Comparison of ENCODE assay signal across 8 cellular contexts in genomic region chr6:141562181-141562800, GRCh38.
DNase-seq lines count a peak whose midpoint lies in the region; ATAC-seq and TF ChIP-seq lines count a peak whose summit lies in the region.

No MANE protein-coding gene starts in this region.

- H3K9me3 Mint-ChIP-seq in activated CD8-positive, alpha-beta memory T cell treated with anti-CD3 and anti-CD28 coated beads, Interleukin-2, amount 10 ng/mL, durations not matched to agents 7 days and 5 days (ENCODE audit: low read depth): no peaks in the 10 kb centered on the region

- no peaks in the 10 kb centered on the region for H3K36me3 Mint-ChIP-seq in activated CD8-positive, alpha-beta memory T cell treated with anti-CD3 and anti-CD28 coated beads, Interleukin-2, amount 10 ng/mL, durations not matched to agents 7 days and 5 days

- DNase-seq in ELR (ENCODE audit: low read depth) (peak; percentile 49), left cardiac atrium (peak; percentile 56), psoas muscle (peak; percentile 19 to 55), COLO829 (ENCODE audit: low spot score) (no peak), WERI-Rb-1 (no peak)
- DNase-seq in activated CD8-positive, alpha-beta memory T cell treated with anti-CD3 and anti-CD28 coated beads, Interleukin-2, amount 10 ng/mL, durations not matched to agents 7 days and 5 days: peak; percentile 42

- H3K4me1 Mint-ChIP-seq in activated CD8-positive, alpha-beta memory T cell treated with anti-CD3 and anti-CD28 coated beads, Interleukin-2, amount 10 ng/mL, durations not matched to agents 7 days and 5 days: peaks cover 28% of the 10 kb centered on the region

- H3K9me2 ChIP-seq in Loucy (replicated peaks; ENCODE audit: low read depth, low read length): no peaks in the 10 kb centered on the region

- H3K27me3 ChIP-seq in Loucy (ENCODE audit: insufficient read depth, low read length, poor library complexity, severe bottlenecking) (no peaks in the 10 kb centered on the region), psoas muscle (ENCODE audit: insufficient read depth in 3 of 3, low read length in 2 of 3) (no peaks in the 10 kb centered on the region), WERI-Rb-1 (ENCODE audit: insufficient read depth, low read depth, severe bottlenecking) (no peaks in the 10 kb centered on the region)

- no peaks in the 10 kb centered on the region for H4K20me1 ChIP-seq in Loucy (ENCODE audit: insufficient read depth, low read length, poor library complexity, severe bottlenecking)

- H3K27ac ChIP-seq in psoas muscle (peak overlapping the region; percentile 55), WERI-Rb-1 (no peak overlapping the region)

- peak overlapping the region; percentile 38 for H3K9ac ChIP-seq in Loucy (ENCODE audit: low read depth, low read length, poor library complexity, severe bottlenecking)

- no peaks in the 10 kb centered on the region for H3K79me2 ChIP-seq in Loucy (ENCODE audit: insufficient read depth, low read length)

- peak overlapping the region; percentile 79 for H3K27ac Mint-ChIP-seq in activated CD8-positive, alpha-beta memory T cell treated with anti-CD3 and anti-CD28 coated beads, Interleukin-2, amount 10 ng/mL, durations not matched to agents 7 days and 5 days

- H3K4me1 ChIP-seq in Loucy (ENCODE audit: insufficient read depth, low read length, poor library complexity, severe bottlenecking) (peaks cover 11% of the 10 kb centered on the region), psoas muscle (peaks cover 6% of the 10 kb centered on the region)

- H2AFZ ChIP-seq in Loucy (ENCODE audit: low read length): peak overlapping the region; percentile 82

- H3K4me3 ChIP-seq in Loucy (ENCODE audit: low read length, poor library complexity, severe bottlenecking) (peak overlapping the region; percentile 63), psoas muscle (peak overlapping the region; percentile 59), WERI-Rb-1 (ENCODE audit: low read depth, low read length) (no peak overlapping the region)

- H3K36me3 ChIP-seq in Loucy (ENCODE audit: insufficient read depth, low read length) (no peaks in the 10 kb centered on the region), psoas muscle (ENCODE audit: insufficient read depth in 1 of 2, low read depth in 1 of 2) (no peaks in the 10 kb centered on the region), WERI-Rb-1 (no peaks in the 10 kb centered on the region)

- H3F3A ChIP-seq in Loucy (ENCODE audit: low read depth): no peaks in the 10 kb centered on the region

- peak overlapping the region; percentile 71 for H3K4me2 ChIP-seq in Loucy (ENCODE audit: low read depth, low read length, poor library complexity, severe bottlenecking)

- peaks cover 3% of the 10 kb centered on the region for H3K27me3 Mint-ChIP-seq in activated CD8-positive, alpha-beta memory T cell treated with anti-CD3 and anti-CD28 coated beads, Interleukin-2, amount 10 ng/mL, durations not matched to agents 7 days and 5 days

- ATAC-seq in GM21717 (IDR thresholded peaks at IDR 0.05; ENCODE audit: unreplicated experiment) (peak; percentile 43), left cardiac atrium (peak; percentile 80 to 89), psoas muscle (peak in 2 of 4 donors; percentile 58 to 73)
- ATAC-seq in activated CD8-positive, alpha-beta memory T cell treated with anti-CD3 and anti-CD28 coated beads, Interleukin-2, amount 10 ng/mL, durations not matched to agents 7 days and 5 days: peak; percentile 60

- H3K9me3 ChIP-seq in Loucy (ENCODE audit: insufficient read depth, low read depth, low read length) (no peaks in the 10 kb centered on the region), psoas muscle (no peaks in the 10 kb centered on the region), WERI-Rb-1 (ENCODE audit: severe bottlenecking) (no peaks in the 10 kb centered on the region)

- intact Hi-C loops in left cardiac atrium (cut with DNase I) (loop anchor here in 1 of 2 donors (5.0 kb wide), 1 partner anchor 245 kb away; no protein-coding TSS in a partner anchor), psoas muscle (cut with DNase I) (loop anchor here (5.0 kb wide), 3 partner anchors 250 to 405 kb away; no protein-coding TSS in a partner anchor)

- TF ChIP-seq CTCF in Loucy (conservative IDR thresholded peaks at IDR 0.05; ENCODE audit: low read length): no peak
- no peak for TF ChIP-seq CTCF in psoas muscle (IDR thresholded peaks at IDR 0.05)
- TF ChIP-seq CTCF in WERI-Rb-1 (IDR thresholded peaks at IDR 0.05; ENCODE audit: low read depth, low read length): no peak

- 26 to 34% (median 30%) methylated on average over 15 of the region's 15 CpGs for WGBS in psoas muscle, 3 donors

- CTCF ChIA-PET in activated CD8-positive, alpha-beta memory T cell treated with anti-CD3 and anti-CD28 coated beads, Interleukin-2, amount 10 ng/mL, durations not matched to agents 7 days and 5 days (lab: Charles Lee): interaction anchor here (0.5 to 1.4 kb wide), 4 partner anchors 74 to 285 kb away, joined by 3 to 5 read pairs (median 4); no protein-coding TSS in a partner anchor

- H3K4me3 Mint-ChIP-seq in activated CD8-positive, alpha-beta memory T cell treated with anti-CD3 and anti-CD28 coated beads, Interleukin-2, amount 10 ng/mL, durations not matched to agents 7 days and 5 days: peak overlapping the region; percentile 67

Comparison
In these comparisons a context has a peak if more than half of its experiments do, and no peak if none do; other contexts are left out.
1. DNase-seq: peak in ELR (single experiment), activated CD8-positive, alpha-beta memory T cell treated with anti-CD3 and anti-CD28 coated beads, Interleukin-2, amount 10 ng/mL, durations not matched to agents 7 days and 5 days (single experiment), left cardiac atrium (single experiment) and psoas muscle (2 of 2); none in COLO829 (single experiment) and WERI-Rb-1 (single experiment).